In the genomic region with DNA sequence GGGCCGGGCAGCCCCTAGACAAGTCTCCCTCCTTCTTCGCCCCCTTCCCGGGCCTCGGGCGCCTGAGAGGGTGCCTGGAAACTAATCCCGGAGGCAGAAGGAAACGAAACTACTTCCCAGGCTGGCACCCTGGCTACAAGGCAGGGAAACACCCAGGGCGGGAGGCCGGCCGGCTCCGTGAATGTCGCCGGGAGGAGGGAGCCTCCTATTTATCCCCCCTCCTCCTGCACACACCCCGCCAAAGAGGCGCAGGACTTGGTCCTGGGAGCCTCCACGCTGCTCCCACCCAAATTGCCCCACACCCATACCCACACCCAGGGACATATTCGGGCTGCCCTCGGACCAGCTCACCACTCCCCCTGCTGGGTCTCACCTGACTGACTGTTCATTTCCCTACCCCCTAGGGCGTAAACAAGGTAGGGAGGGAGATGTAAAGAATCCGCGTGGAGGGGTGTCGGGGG, we compare ENCODE assay signal across 8 cellular contexts. TPM values are rescaled to one million over a fixed set of nuclear protein-coding genes. Genes with fewer than 3 reads are reported as not detected.
A peak's percentile ranks its signal among the peaks of the same experiment; 100 is the strongest.
DNase-seq lines count a peak whose midpoint lies in the region; ATAC-seq and TF ChIP-seq lines count a peak whose summit lies in the region.

A gene with protein sequence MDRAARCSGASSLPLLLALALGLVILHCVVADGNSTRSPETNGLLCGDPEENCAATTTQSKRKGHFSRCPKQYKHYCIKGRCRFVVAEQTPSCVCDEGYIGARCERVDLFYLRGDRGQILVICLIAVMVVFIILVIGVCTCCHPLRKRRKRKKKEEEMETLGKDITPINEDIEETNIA (minus strand): TSS at position 183 of the 461 bp plus-strand sequence. CDS start 198 bp downstream, outside the sequence.

- intact Hi-C loops in dendritic cell treated with granulocyte-macrophage colony-stimulating factor and Interleukin-4, amounts not matched to agents 40 ng/mL and 50 ng/mL, for 4 days (cut with micrococcal nuclease) = no loop called here
- intact Hi-C loops in upper lobe of right lung (cut with DNase I) = no loop called here

- H3K27ac Mint-ChIP-seq in dendritic cell treated with granulocyte-macrophage colony-stimulating factor and Interleukin-4, amounts not matched to agents 40 ng/mL and 50 ng/mL, for 4 days = no peak within 1 kb of the TSS

- DNase-seq in NCI-H69 (lab: John Stamatoyannopoulos, UW) = peak; percentile 56
- peak; percentile 81 for DNase-seq in upper lobe of right lung
- DNase-seq in G401 (ENCODE audit: low spot score) = no peak

- H3K9me3 Mint-ChIP-seq in dendritic cell treated with granulocyte-macrophage colony-stimulating factor and Interleukin-4, amounts not matched to agents 40 ng/mL and 50 ng/mL, for 4 days = no peaks in the 10 kb centered on the region

- in situ Hi-C loops in G401 (cut with HindIII; ENCODE audit: low sequenced_read_pairs) = no loop called here

- H3K9ac ChIP-seq in liver (ENCODE audit: low read depth in 1 of 2, low read length in 2 of 2) = peak within 1 kb of the TSS; percentile 66 to 71

- ATAC-seq in upper lobe of right lung (peak; percentile 92), HG03045 (IDR thresholded peaks at IDR 0.05; ENCODE audit: unreplicated experiment) (no peak)

- peaks cover 10% of the 10 kb centered on the region for H3K4me1 Mint-ChIP-seq in dendritic cell treated with granulocyte-macrophage colony-stimulating factor and Interleukin-4, amounts not matched to agents 40 ng/mL and 50 ng/mL, for 4 days (ENCODE audit: low read depth)

- H3K36me3 ChIP-seq in liver (ENCODE audit: control insufficient read depth in 4 of 4, insufficient read depth in 3 of 4, low read depth in 1 of 4, low read length in 3 of 4) = no peaks in the 10 kb centered on the region
- no peaks in the 10 kb centered on the region for H3K36me3 ChIP-seq in upper lobe of right lung

- H3K27ac ChIP-seq in 22Rv1 (peak within 1 kb of the TSS; percentile 75), liver (ENCODE audit: low read depth in 1 of 2, low read length in 2 of 2) (peak within 1 kb of the TSS; percentile 96 to 98), upper lobe of right lung (peak within 1 kb of the TSS; percentile 88)

- peaks cover 38% of the 10 kb centered on the region for H3K27me3 Mint-ChIP-seq in dendritic cell treated with granulocyte-macrophage colony-stimulating factor and Interleukin-4, amounts not matched to agents 40 ng/mL and 50 ng/mL, for 4 days

- TF ChIP-seq CTCF in 22Rv1 (IDR thresholded peaks at IDR 0.05) = peak; percentile 64
- TF ChIP-seq CTCF in GM12874 (IDR thresholded peaks at IDR 0.05; ENCODE audit: insufficient read depth, low read depth, low read length) = peak; percentile 35; the same call in 1 of the 2 replicates
- TF ChIP-seq CTCF in liver (IDR thresholded peaks at IDR 0.05; ENCODE audit: low read depth, low read length, missing input control) = peak; percentile 50
- TF ChIP-seq CTCF in upper lobe of right lung (IDR thresholded peaks at IDR 0.05) = peak; percentile 35

- H3K27me3 ChIP-seq in liver (ENCODE audit: control insufficient read depth in 4 of 4, insufficient read depth in 4 of 4, low read length in 3 of 4) (no peaks in the 10 kb centered on the region), upper lobe of right lung (peaks cover 14% of the 10 kb centered on the region)

- 2% methylated on average over 22 of the region's 22 CpGs for WGBS in liver

- no peaks in the 10 kb centered on the region for H3K36me3 Mint-ChIP-seq in dendritic cell treated with granulocyte-macrophage colony-stimulating factor and Interleukin-4, amounts not matched to agents 40 ng/mL and 50 ng/mL, for 4 days (ENCODE audit: low read depth)

- no peaks in the 10 kb centered on the region for H3K9me3 ChIP-seq in liver (ENCODE audit: control insufficient read depth in 4 of 4, low read length in 3 of 4)
- H3K9me3 ChIP-seq in upper lobe of right lung = no peaks in the 10 kb centered on the region

- peak within 1 kb of the TSS; percentile 56 for H3K4me3 Mint-ChIP-seq in dendritic cell treated with granulocyte-macrophage colony-stimulating factor and Interleukin-4, amounts not matched to agents 40 ng/mL and 50 ng/mL, for 4 days

- peak within 1 kb of the TSS; percentile 59 to 86 (median 72) for H3K4me3 ChIP-seq in liver (ENCODE audit: low read depth in 1 of 3, low read length in 3 of 3)
- H3K4me3 ChIP-seq in upper lobe of right lung = peak within 1 kb of the TSS; percentile 56

- TF ChIP-seq RAD21 in liver (IDR thresholded peaks at IDR 0.05) = peak; percentile 56 to 66

- H3K4me1 ChIP-seq in liver (ENCODE audit: control insufficient read depth in 4 of 4, insufficient read depth in 4 of 4, low read length in 3 of 4) = peaks cover 0 to 10% (median 5%) of the 10 kb centered on the region in 4 donors
- peaks cover 3% of the 10 kb centered on the region for H3K4me1 ChIP-seq in upper lobe of right lung

TF ChIP-seq in liver, 16 proteins besides CTCF, POLR2A, EP300 and RAD21:
- TF ChIP-seq GABPA (IDR thresholded peaks at IDR 0.05 in 1 of 2, conservative IDR thresholded peaks at IDR 0.05 in 1 of 2) (no peak), FOXA1 (IDR thresholded peaks at IDR 0.05) (no peak), RXRA (IDR thresholded peaks at IDR 0.05) (no peak), NR2F2 (IDR thresholded peaks at IDR 0.05) (no peak), TAF1 (conservative IDR thresholded peaks at IDR 0.05) (peak; percentile 77), HNF4A (conservative IDR thresholded peaks at IDR 0.05) (peak in 1 of 2 donors; percentile 19), YY1 (IDR thresholded peaks at IDR 0.05) (peak; percentile 73), FOXA2 (IDR thresholded peaks at IDR 0.05) (no peak), SP1 (IDR thresholded peaks at IDR 0.05) (no peak), EGR1 (IDR thresholded peaks at IDR 0.05; ENCODE audit: low read depth in 2 of 2) (no peak), JUND (IDR thresholded peaks at IDR 0.05) (no peak)
- TF ChIP-seq, protein P1, sequence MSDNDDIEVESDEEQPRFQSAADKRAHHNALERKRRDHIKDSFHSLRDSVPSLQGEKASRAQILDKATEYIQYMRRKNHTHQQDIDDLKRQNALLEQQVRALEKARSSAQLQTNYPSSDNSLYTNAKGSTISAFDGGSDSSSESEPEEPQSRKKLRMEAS (IDR thresholded peaks at IDR 0.05) = no peak
- TF ChIP-seq, protein P2, sequence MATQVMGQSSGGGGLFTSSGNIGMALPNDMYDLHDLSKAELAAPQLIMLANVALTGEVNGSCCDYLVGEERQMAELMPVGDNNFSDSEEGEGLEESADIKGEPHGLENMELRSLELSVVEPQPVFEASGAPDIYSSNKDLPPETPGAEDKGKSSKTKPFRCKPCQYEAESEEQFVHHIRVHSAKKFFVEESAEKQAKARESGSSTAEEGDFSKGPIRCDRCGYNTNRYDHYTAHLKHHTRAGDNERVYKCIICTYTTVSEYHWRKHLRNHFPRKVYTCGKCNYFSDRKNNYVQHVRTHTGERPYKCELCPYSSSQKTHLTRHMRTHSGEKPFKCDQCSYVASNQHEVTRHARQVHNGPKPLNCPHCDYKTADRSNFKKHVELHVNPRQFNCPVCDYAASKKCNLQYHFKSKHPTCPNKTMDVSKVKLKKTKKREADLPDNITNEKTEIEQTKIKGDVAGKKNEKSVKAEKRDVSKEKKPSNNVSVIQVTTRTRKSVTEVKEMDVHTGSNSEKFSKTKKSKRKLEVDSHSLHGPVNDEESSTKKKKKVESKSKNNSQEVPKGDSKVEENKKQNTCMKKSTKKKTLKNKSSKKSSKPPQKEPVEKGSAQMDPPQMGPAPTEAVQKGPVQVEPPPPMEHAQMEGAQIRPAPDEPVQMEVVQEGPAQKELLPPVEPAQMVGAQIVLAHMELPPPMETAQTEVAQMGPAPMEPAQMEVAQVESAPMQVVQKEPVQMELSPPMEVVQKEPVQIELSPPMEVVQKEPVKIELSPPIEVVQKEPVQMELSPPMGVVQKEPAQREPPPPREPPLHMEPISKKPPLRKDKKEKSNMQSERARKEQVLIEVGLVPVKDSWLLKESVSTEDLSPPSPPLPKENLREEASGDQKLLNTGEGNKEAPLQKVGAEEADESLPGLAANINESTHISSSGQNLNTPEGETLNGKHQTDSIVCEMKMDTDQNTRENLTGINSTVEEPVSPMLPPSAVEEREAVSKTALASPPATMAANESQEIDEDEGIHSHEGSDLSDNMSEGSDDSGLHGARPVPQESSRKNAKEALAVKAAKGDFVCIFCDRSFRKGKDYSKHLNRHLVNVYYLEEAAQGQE (IDR thresholded peaks at IDR 0.05) = peak; percentile 21
- TF ChIP-seq, protein P3, sequence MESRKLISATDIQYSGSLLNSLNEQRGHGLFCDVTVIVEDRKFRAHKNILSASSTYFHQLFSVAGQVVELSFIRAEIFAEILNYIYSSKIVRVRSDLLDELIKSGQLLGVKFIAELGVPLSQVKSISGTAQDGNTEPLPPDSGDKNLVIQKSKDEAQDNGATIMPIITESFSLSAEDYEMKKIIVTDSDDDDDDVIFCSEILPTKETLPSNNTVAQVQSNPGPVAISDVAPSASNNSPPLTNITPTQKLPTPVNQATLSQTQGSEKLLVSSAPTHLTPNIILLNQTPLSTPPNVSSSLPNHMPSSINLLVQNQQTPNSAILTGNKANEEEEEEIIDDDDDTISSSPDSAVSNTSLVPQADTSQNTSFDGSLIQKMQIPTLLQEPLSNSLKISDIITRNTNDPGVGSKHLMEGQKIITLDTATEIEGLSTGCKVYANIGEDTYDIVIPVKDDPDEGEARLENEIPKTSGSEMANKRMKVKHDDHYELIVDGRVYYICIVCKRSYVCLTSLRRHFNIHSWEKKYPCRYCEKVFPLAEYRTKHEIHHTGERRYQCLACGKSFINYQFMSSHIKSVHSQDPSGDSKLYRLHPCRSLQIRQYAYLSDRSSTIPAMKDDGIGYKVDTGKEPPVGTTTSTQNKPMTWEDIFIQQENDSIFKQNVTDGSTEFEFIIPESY (IDR thresholded peaks at IDR 0.05) = no peak
- TF ChIP-seq, protein P4, sequence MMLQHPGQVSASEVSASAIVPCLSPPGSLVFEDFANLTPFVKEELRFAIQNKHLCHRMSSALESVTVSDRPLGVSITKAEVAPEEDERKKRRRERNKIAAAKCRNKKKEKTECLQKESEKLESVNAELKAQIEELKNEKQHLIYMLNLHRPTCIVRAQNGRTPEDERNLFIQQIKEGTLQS (IDR thresholded peaks at IDR 0.05) = no peak

RNA-seq across cellular contexts. Expression of the gene that starts here (rescaled TPM):
- total RNA-seq in liver (under 1 TPM; 0.09 to 0.84 TPM), upper lobe of right lung (3.4 TPM)
- under 1 TPM; 0.29 to 0.43 TPM for polyA plus RNA-seq in liver
- total RNA-seq in G401 (2014; rRNA removed; shearing (Covaris generic)) = not detected in 2 replicates
